1 cellular context compared by ENCODE assay signal in the genomic region with DNA sequence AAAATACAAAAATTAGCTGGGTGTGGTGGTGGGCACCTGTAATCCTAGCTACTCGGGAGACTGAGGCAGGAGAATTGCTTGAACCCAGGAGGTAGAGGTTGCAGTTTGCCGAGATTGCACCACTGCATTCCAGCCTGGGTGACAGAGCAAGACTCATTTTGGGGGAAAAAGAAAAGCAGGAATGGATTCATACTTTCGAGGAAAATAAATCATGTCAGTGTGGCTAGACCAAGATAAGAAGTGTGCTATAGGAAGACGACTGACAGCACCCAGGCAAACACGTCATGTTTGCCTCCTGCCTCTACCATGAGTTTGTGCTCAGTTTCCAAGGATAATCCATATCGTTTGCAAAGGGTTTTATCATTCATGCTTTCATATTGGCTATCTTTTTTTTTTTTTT.
A peak's percentile ranks its signal among the peaks of the same experiment; 100 is the strongest.
TF ChIP-seq lines count a peak whose summit lies in the region.

No MANE protein-coding gene starts in this region.

TF ChIP-seq in K562, 482 proteins besides CTCF, POLR2A, EP300 and RAD21:
- TF ChIP-seq PBX2 (CRISPR knock-in tag; IDR thresholded peaks at IDR 0.05; ENCODE audit: low read depth) (no peak), PBX2 (tag; conservative IDR thresholded peaks at IDR 0.05; ENCODE audit: low read depth) (peak; percentile 83), TAF7 (tag; IDR thresholded peaks at IDR 0.05) (no peak), MAFF (IDR thresholded peaks at IDR 0.05; ENCODE audit: low read length) (no peak), MEIS2 (IDR thresholded peaks at IDR 0.05; ENCODE audit: partially characterized antibody) (peak; percentile 94), PKNOX1 (IDR thresholded peaks at IDR 0.05) (peak; percentile 89), ESRRB (CRISPR knock-in tag; IDR thresholded peaks at IDR 0.05; ENCODE audit: borderline replicate concordance) (no peak)
- TF ChIP-seq, protein P1, sequence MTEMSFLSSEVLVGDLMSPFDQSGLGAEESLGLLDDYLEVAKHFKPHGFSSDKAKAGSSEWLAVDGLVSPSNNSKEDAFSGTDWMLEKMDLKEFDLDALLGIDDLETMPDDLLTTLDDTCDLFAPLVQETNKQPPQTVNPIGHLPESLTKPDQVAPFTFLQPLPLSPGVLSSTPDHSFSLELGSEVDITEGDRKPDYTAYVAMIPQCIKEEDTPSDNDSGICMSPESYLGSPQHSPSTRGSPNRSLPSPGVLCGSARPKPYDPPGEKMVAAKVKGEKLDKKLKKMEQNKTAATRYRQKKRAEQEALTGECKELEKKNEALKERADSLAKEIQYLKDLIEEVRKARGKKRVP (CRISPR knock-in tag; IDR thresholded peaks at IDR 0.05): no peak
- TF ChIP-seq, protein P2, sequence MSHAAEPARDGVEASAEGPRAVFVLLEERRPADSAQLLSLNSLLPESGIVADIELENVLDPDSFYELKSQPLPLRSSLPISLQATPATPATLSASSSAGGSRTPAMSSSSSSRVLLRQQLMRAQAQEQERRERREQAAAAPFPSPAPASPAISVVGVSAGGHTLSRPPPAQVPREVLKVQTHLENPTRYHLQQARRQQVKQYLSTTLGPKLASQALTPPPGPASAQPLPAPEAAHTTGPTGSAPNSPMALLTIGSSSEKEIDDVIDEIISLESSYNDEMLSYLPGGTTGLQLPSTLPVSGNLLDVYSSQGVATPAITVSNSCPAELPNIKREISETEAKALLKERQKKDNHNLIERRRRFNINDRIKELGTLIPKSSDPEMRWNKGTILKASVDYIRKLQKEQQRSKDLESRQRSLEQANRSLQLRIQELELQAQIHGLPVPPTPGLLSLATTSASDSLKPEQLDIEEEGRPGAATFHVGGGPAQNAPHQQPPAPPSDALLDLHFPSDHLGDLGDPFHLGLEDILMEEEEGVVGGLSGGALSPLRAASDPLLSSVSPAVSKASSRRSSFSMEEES (CRISPR knock-in tag; IDR thresholded peaks at IDR 0.05): no peak
